13 cellular contexts compared by ENCODE assay signal in genomic region chr14:76050250-76050649, GRCh38.
"Had no signal": no experiment of that assay in that cellular context is flagged by ENCODE, and none has a peak within 500 bp of the region (broad histone marks: within the 10 kb centered on the region; RNA-seq: fewer than 3 reads in every experiment).

No MANE protein-coding gene starts in this region.

- DNase-seq: psoas muscle, right cardiac atrium, sigmoid colon, upper lobe of left lung had no signal

- H3K4me3 ChIP-seq: neural progenitor cell, ovary, psoas muscle, right lobe of liver, sigmoid colon, stomach, thoracic aorta, thyroid gland, tibial nerve, upper lobe of left lung, vagina had no signal

- H3K36me3 ChIP-seq: neural progenitor cell, ovary, right lobe of liver, sigmoid colon, thoracic aorta, thyroid gland, tibial nerve, upper lobe of left lung, vagina had no signal

- H3K27me3 ChIP-seq: neural progenitor cell, ovary, right lobe of liver, sigmoid colon, stomach, thyroid gland, tibial nerve, upper lobe of left lung, vagina had no signal

- H3K27ac ChIP-seq: neural progenitor cell, ovary, parathyroid adenoma, psoas muscle, right lobe of liver, sigmoid colon, stomach, thoracic aorta, thyroid gland, tibial nerve, upper lobe of left lung, vagina had no signal
